ENCODE assay signal across 16 cellular contexts in the genomic region with DNA sequence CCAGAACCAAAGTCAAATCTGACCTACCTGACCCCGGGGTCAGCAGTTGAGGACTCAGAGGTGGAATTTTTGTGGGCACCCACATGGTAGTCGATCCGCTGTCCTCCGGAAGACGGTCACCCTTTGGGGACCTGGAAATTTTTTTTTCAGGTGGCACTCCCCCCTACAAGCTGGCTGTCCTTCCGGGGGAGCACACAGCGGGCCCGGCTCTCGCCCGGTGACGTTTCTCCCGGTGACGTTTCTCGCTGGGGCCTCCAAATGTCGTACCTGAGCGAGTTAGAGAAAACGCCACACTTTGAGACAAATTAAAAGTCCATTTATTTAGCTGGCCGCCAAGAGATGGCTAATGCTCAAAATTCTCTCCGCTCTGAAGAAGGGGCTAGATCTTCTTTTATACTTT. TPM values are rescaled to one million over a fixed set of nuclear protein-coding genes. Genes with fewer than 3 reads are reported as not detected.
A peak's percentile ranks its signal among the peaks of the same experiment; 100 is the strongest.
DNase-seq lines count a peak whose midpoint lies in the region; ATAC-seq, FAIRE-seq and TF ChIP-seq lines count a peak whose summit lies in the region.
"Had no signal": no experiment of that assay in that cellular context is flagged by ENCODE, and none has a peak within 500 bp of the region (broad histone marks: within the 10 kb centered on the region; RNA-seq: fewer than 3 reads in every experiment).

No MANE protein-coding gene starts in this region.

- no peak overlapping the region for H3K27ac Mint-ChIP-seq in activated T-cell treated with anti-CD3 and anti-CD28 coated beads, Interleukin-2, amount 50 U/mL, for 72 hours
- no peak overlapping the region for H3K27ac Mint-ChIP-seq in activated naive CD8-positive, alpha-beta T cell treated with anti-CD3 and anti-CD28 coated beads for 36 hours
- no peak overlapping the region for H3K27ac Mint-ChIP-seq in stimulated activated naive B cell treated with anti-CD40 and anti-IgM and Interleukin-4, amounts not matched to agents 10 μg/mL and 1 μg/mL and 100 μg/mL, for 72 hours

- H3K9ac ChIP-seq in kidney (ENCODE audit: low read length in 2 of 2): peak overlapping the region in 1 of 2 donors; percentile 75

- peak overlapping the region; percentile 50 to 80 for H3K4me3 Mint-ChIP-seq in activated T-cell treated with anti-CD3 and anti-CD28 coated beads, Interleukin-2, amount 50 U/mL, for 72 hours
- H3K4me3 Mint-ChIP-seq in activated naive CD8-positive, alpha-beta T cell treated with anti-CD3 and anti-CD28 coated beads for 36 hours: peak overlapping the region; percentile 68
- H3K4me3 Mint-ChIP-seq in stimulated activated naive B cell treated with anti-CD40 and anti-IgM and Interleukin-4, amounts not matched to agents 10 μg/mL and 1 μg/mL and 100 μg/mL, for 72 hours: peak overlapping the region; percentile 85 to 87

- H3K4me1 Mint-ChIP-seq in activated T-cell treated with anti-CD3 and anti-CD28 coated beads, Interleukin-2, amount 50 U/mL, for 72 hours (ENCODE audit: low read depth): peaks cover 10% of the 10 kb centered on the region
- peaks cover 3% of the 10 kb centered on the region for H3K4me1 Mint-ChIP-seq in activated naive CD8-positive, alpha-beta T cell treated with anti-CD3 and anti-CD28 coated beads for 36 hours
- peaks cover 14 to 19% of the 10 kb centered on the region in 2 donors for H3K4me1 Mint-ChIP-seq in stimulated activated naive B cell treated with anti-CD40 and anti-IgM and Interleukin-4, amounts not matched to agents 10 μg/mL and 1 μg/mL and 100 μg/mL, for 72 hours

- DNase-seq in activated T-cell treated with anti-CD3 and anti-CD28 coated beads, Interleukin-2, amount 50 U/mL, for 72 hours: no peak
- no peak for DNase-seq in activated T-cell treated with anti-CD3 and anti-CD28 coated beads, Interleukin-2, amount 50 U/mL, for 48 hours
- DNase-seq in activated naive CD8-positive, alpha-beta T cell treated with anti-CD3 and anti-CD28 coated beads for 36 hours: no peak
- DNase-seq in kidney: no peak
- no peak for DNase-seq in stimulated activated naive B cell treated with anti-CD40 and anti-IgM and Interleukin-4, amounts not matched to agents 10 μg/mL and 1 μg/mL and 100 μg/mL, for 72 hours
- DNase-seq in T-helper 2 cell: no peak
- DNase-seq in KG1 (lab: John Stamatoyannopoulos, UW): no peak
- DNase-seq: activated CD8-positive, alpha-beta memory T cell treated with anti-CD3 and anti-CD28 coated beads, Interleukin-2, amount 50 U/mL, for 48 hours; anterior cingulate cortex; lower lobe of right lung; NCI-H187; SHP77; stimulated activated CD4-positive, alpha-beta T cell treated with anti-CD3 and anti-CD28 coated beads, Interleukin-2, amount 100 ng/mL, for 24 hours had no signal

- no peak overlapping the region for H3K27ac ChIP-seq in kidney (ENCODE audit: low read depth in 2 of 2, low read length in 2 of 2)
- H3K27ac ChIP-seq: lower lobe of right lung had no signal

- peaks cover 22 to 33% of the 10 kb centered on the region in 2 donors for H3K36me3 Mint-ChIP-seq in activated T-cell treated with anti-CD3 and anti-CD28 coated beads, Interleukin-2, amount 50 U/mL, for 72 hours (ENCODE audit: insufficient read depth in 2 of 2)
- H3K36me3 Mint-ChIP-seq in activated naive CD8-positive, alpha-beta T cell treated with anti-CD3 and anti-CD28 coated beads for 36 hours: peaks cover 68% of the 10 kb centered on the region
- H3K36me3 Mint-ChIP-seq in stimulated activated naive B cell treated with anti-CD40 and anti-IgM and Interleukin-4, amounts not matched to agents 10 μg/mL and 1 μg/mL and 100 μg/mL, for 72 hours: peaks cover 48 to 62% of the 10 kb centered on the region in 2 donors

- no peaks in the 10 kb centered on the region for H3K9me3 ChIP-seq in kidney (ENCODE audit: control insufficient read depth in 1 of 2, low read length in 2 of 2)

- TF ChIP-seq CTCF in kidney (IDR thresholded peaks at IDR 0.05; ENCODE audit: borderline replicate concordance, extremely low read depth, insufficient read depth): no peak

- H3K36me3 ChIP-seq in kidney (ENCODE audit: control insufficient read depth in 1 of 2, insufficient read depth in 2 of 2, low read length in 2 of 2): peaks cover 11 to 23% of the 10 kb centered on the region in 2 donors

- no peaks in the 10 kb centered on the region for H3K27me3 Mint-ChIP-seq in activated T-cell treated with anti-CD3 and anti-CD28 coated beads, Interleukin-2, amount 50 U/mL, for 72 hours (ENCODE audit: low read depth)
- H3K27me3 Mint-ChIP-seq in activated naive CD8-positive, alpha-beta T cell treated with anti-CD3 and anti-CD28 coated beads for 36 hours: no peaks in the 10 kb centered on the region
- no peaks in the 10 kb centered on the region for H3K27me3 Mint-ChIP-seq in stimulated activated naive B cell treated with anti-CD40 and anti-IgM and Interleukin-4, amounts not matched to agents 10 μg/mL and 1 μg/mL and 100 μg/mL, for 72 hours

- no peak for FAIRE-seq in kidney (lab: Jason Lieb, UNC)
- FAIRE-seq: K562, urothelium cell line had no signal

- no peak for ATAC-seq in activated T-cell treated with anti-CD3 and anti-CD28 coated beads, Interleukin-2, amount 50 U/mL, for 72 hours (replicated peaks in 1 of 2)
- no peak for ATAC-seq in stimulated activated naive B cell treated with anti-CD40 and anti-IgM and Interleukin-4, amounts not matched to agents 10 μg/mL and 1 μg/mL and 100 μg/mL, for 72 hours (replicated peaks)
- ATAC-seq in HG03520 (IDR thresholded peaks at IDR 0.05; ENCODE audit: unreplicated experiment): no peak
- ATAC-seq: K562, lower lobe of right lung had no signal

- peak overlapping the region; percentile 57 to 93 for H3K4me3 ChIP-seq in kidney (ENCODE audit: low read length in 2 of 2)

- peaks cover 13 to 21% of the 10 kb centered on the region in 2 donors for H3K9me3 Mint-ChIP-seq in activated T-cell treated with anti-CD3 and anti-CD28 coated beads, Interleukin-2, amount 50 U/mL, for 72 hours
- peaks cover 48% of the 10 kb centered on the region for H3K9me3 Mint-ChIP-seq in activated naive CD8-positive, alpha-beta T cell treated with anti-CD3 and anti-CD28 coated beads for 36 hours
- peaks cover 11 to 13% of the 10 kb centered on the region in 2 donors for H3K9me3 Mint-ChIP-seq in stimulated activated naive B cell treated with anti-CD40 and anti-IgM and Interleukin-4, amounts not matched to agents 10 μg/mL and 1 μg/mL and 100 μg/mL, for 72 hours

- peaks cover 0 to 3% of the 10 kb centered on the region in 2 donors for H3K4me1 ChIP-seq in kidney (ENCODE audit: control insufficient read depth in 1 of 2, insufficient read depth in 1 of 2, low read depth in 1 of 2, low read length in 2 of 2)

- intact Hi-C loops in kidney (cut with DNase I): no loop called here

RNA-seq across cellular contexts. Expression of gene ZFP14, which starts 48.8 kb away (rescaled TPM):
- 1 to 10 TPM; 2.4 to 2.7 TPM for total RNA-seq in activated T-cell treated with anti-CD3 and anti-CD28 coated beads, Interleukin-2, amount 50 U/mL, for 72 hours
- 1 to 10 TPM in 1 of 2 experiments, under 1 TPM in 1; 0.66 to 1.2 TPM for total RNA-seq in activated naive CD8-positive, alpha-beta T cell treated with anti-CD3 and anti-CD28 coated beads for 36 hours
- 7.3 TPM for total RNA-seq in kidney
- polyA plus RNA-seq in kidney (ENCODE audit: insufficient read depth, low read depth, low replicate concordance): 4.3 TPM
